ENCODE assay signal across 8 cellular contexts in the genomic region with DNA sequence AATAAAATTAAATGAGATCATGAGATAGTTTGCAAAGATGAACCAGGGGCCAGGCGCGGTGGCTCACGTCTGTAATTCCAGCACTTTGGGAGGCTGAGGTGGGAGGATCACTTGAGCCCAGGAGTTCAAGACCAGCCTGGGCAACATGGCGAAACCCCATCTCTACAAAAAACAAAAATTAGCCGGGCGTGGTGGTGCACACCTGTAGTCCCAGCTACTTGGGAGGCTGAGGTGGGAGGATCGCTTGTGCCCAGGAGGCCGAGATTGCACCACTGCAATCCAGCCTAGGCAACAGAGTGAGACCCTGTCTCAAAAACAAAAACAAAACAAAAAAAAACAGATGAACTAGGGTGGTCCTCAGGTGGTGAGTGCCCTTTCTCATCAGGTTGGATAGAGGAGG. TPM values are rescaled to one million over a fixed set of nuclear protein-coding genes. Genes with fewer than 3 reads are reported as not detected.
DNase-seq lines count a peak whose midpoint lies in the region; TF ChIP-seq lines count a peak whose summit lies in the region.
"Not testable (repeated sequence)": the region's sequence is repeated elsewhere in the genome, so short reads cannot be mapped to it uniquely, and the experiment has no call there.

No MANE protein-coding gene starts in this region.

- H3K4me3 ChIP-seq in BJ (ENCODE audit: low read depth, low read length) (peak overlapping the region; percentile 63), neuron (ENCODE audit: low read length) (peak overlapping the region; percentile 59), subcutaneous abdominal adipose tissue (ENCODE audit: low read depth in 1 of 5, low read length in 5 of 5) (peak overlapping the region; percentile 57 to 81 (median 71))

- H3K27ac Mint-ChIP-seq in IgD-negative memory B cell, result peak overlapping the region in 2 of 3 donors; percentile 91 to 98
- peak overlapping the region; percentile 92 for H3K27ac Mint-ChIP-seq in endothelial cell (ENCODE audit: unreplicated experiment)

- H3K4me1 Mint-ChIP-seq in IgD-negative memory B cell, result peaks cover 10 to 17% (median 14%) of the 10 kb centered on the region in 3 donors
- peaks cover 13% of the 10 kb centered on the region for H3K4me1 Mint-ChIP-seq in endothelial cell (ENCODE audit: unreplicated experiment)

- not testable (repeated sequence) for H3K27me3 Mint-ChIP-seq in IgD-negative memory B cell
- H3K27me3 Mint-ChIP-seq in endothelial cell (ENCODE audit: unreplicated experiment), result peaks cover 12% of the 10 kb centered on the region

- H3K9me3 ChIP-seq in neuron (ENCODE audit: low read length); subcutaneous abdominal adipose tissue (ENCODE audit: control insufficient read depth in 5 of 5, low read length in 5 of 5): not testable (repeated sequence)

- H2AFZ ChIP-seq in neuron (ENCODE audit: low read depth, low read length), result not testable (repeated sequence)

- not testable (repeated sequence) for H3K9me3 Mint-ChIP-seq in IgD-negative memory B cell; endothelial cell (ENCODE audit: unreplicated experiment)

- TF ChIP-seq CTCF in BJ (IDR thresholded peaks at IDR 0.05; ENCODE audit: insufficient read depth, low read depth, low read length); VCaP (conservative IDR thresholded peaks at IDR 0.05); endothelial cell (IDR thresholded peaks at IDR 0.05; ENCODE audit: unreplicated experiment): not testable (repeated sequence)

- peak overlapping the region in 3 of 5 donors; percentile 69 to 91 (median 90) for H3K9ac ChIP-seq in subcutaneous abdominal adipose tissue (ENCODE audit: low read length in 5 of 5)

- not testable (repeated sequence) for DNase-seq in BJ (ENCODE audit: low read depth); endothelial cell (ENCODE audit: low spot score)

- POLR2A ChIA-PET in BJ (lab: Charles Lee), result not testable (repeated sequence)

- peak overlapping the region; percentile 93 for H3K27ac ChIP-seq in VCaP
- H3K27ac ChIP-seq in angular gyrus (ENCODE audit: low read depth, low read length), result peak overlapping the region; percentile 97
- H3K27ac ChIP-seq in layer of hippocampus (ENCODE audit: low read depth, low read length), result peak overlapping the region; percentile 98
- H3K27ac ChIP-seq in subcutaneous abdominal adipose tissue (ENCODE audit: low read depth, low read length), result peak overlapping the region; percentile 95

- H3K4me1 ChIP-seq in neuron (ENCODE audit: insufficient read depth, low read length), result peaks cover 14% of the 10 kb centered on the region
- peaks cover 0 to 38% (median 34%) of the 10 kb centered on the region in 5 donors for H3K4me1 ChIP-seq in subcutaneous abdominal adipose tissue (ENCODE audit: control insufficient read depth in 5 of 5, insufficient read depth in 5 of 5, low read length in 5 of 5)

- H3K4me3 Mint-ChIP-seq in IgD-negative memory B cell, result peak overlapping the region; percentile 90 to 99 (median 92)
- H3K4me3 Mint-ChIP-seq in endothelial cell (ENCODE audit: unreplicated experiment), result peak overlapping the region; percentile 86

- CTCF ChIA-PET in BJ (lab: Yijun Ruan, JAX), result interaction anchor here (1.5 kb wide), 1 partner anchor 14 kb away, joined by 5 read pairs; no protein-coding TSS in a partner anchor

- H3K36me3 Mint-ChIP-seq in IgD-negative memory B cell, result not testable (repeated sequence)
- peaks cover 15% of the 10 kb centered on the region for H3K36me3 Mint-ChIP-seq in endothelial cell (ENCODE audit: low read depth, unreplicated experiment)

- H3K27me3 ChIP-seq in BJ (ENCODE audit: control insufficient read depth, insufficient read depth, low read length); layer of hippocampus (ENCODE audit: control insufficient read depth, insufficient read depth, low read length); neuron (ENCODE audit: insufficient read depth, low read length); subcutaneous abdominal adipose tissue (ENCODE audit: control insufficient read depth in 5 of 5, insufficient read depth in 4 of 5, low read length in 5 of 5): not testable (repeated sequence)

- not testable (repeated sequence) for H3K36me3 ChIP-seq in BJ (ENCODE audit: control insufficient read depth, insufficient read depth, low read length)
- H3K36me3 ChIP-seq in neuron (ENCODE audit: insufficient read depth, low read length), result peaks cover 11% of the 10 kb centered on the region
- peaks cover 0 to 26% (median 10%) of the 10 kb centered on the region in 5 donors for H3K36me3 ChIP-seq in subcutaneous abdominal adipose tissue (ENCODE audit: control insufficient read depth in 5 of 5, insufficient read depth in 5 of 5, low read length in 5 of 5)

RNA-seq across cellular contexts. Expression of gene SLC27A3, which starts 7.4 kb away (rescaled TPM):
- polyA plus RNA-seq in BJ (2011; rRNA removed) (18.2 and 25.4 TPM in 2 replicates), IgD-negative memory B cell (12.9 TPM)
- 14.8 and 23.4 TPM in 2 replicates for polyA minus RNA-seq in BJ (2011; rRNA and poly(A)+ RNA removed)
- total RNA-seq in endothelial cell (ENCODE audit: unreplicated experiment), result 72.7 TPM

RNA-seq across cellular contexts. Expression of gene INTS3, which starts 54.8 kb away (rescaled TPM):
- 38.8 and 52.8 TPM in 2 replicates for polyA plus RNA-seq in BJ (2011; rRNA removed)
- 30.1 and 34.8 TPM in 2 replicates for polyA minus RNA-seq in BJ (2011; rRNA and poly(A)+ RNA removed)
- 11.8 TPM for polyA plus RNA-seq in IgD-negative memory B cell
- total RNA-seq in endothelial cell (ENCODE audit: unreplicated experiment), result 69.4 TPM
